8 cellular contexts compared by ENCODE assay signal in genomic region chr1:214551436-214552173, GRCh38. TPM values are rescaled to one million over a fixed set of nuclear protein-coding genes. Genes with fewer than 3 reads are reported as not detected.
DNase-seq lines count a peak whose midpoint lies in the region; ATAC-seq and TF ChIP-seq lines count a peak whose summit lies in the region.

Gene PTPN14, minus strand, starts transcription at chr1:214551602. Its CDS starts 86,799 bp downstream, at chr1:214464803.

- H3K27me3 ChIP-seq in BLaER1: peaks cover 34% of the 10 kb centered on the region
- H3K27me3 ChIP-seq in neuron (ENCODE audit: insufficient read depth, low read length): no peaks in the 10 kb centered on the region

- TF ChIP-seq CTCF in glutamatergic neuron (IDR thresholded peaks at IDR 0.05; ENCODE audit: partially characterized antibody, unreplicated experiment): no peak

- no peaks in the 10 kb centered on the region for H4K20me1 ChIP-seq in BLaER1

- H3K9me3 ChIP-seq in BLaER1 (no peaks in the 10 kb centered on the region), neuron (ENCODE audit: low read length) (no peaks in the 10 kb centered on the region)

- peak within 1 kb of the TSS; percentile 73 for H3K9ac ChIP-seq in BLaER1

- peak; percentile 58 for TF ChIP-seq POLR2A in GM18951 (IDR thresholded peaks at IDR 0.05; ENCODE audit: extremely low read depth, insufficient read depth, insufficient read length)

- peak within 1 kb of the TSS; percentile 91 for H3K4me2 ChIP-seq in BLaER1

- H2AFZ ChIP-seq in neuron (ENCODE audit: low read depth, low read length): peak within 1 kb of the TSS; percentile 100

- H3K4me1 ChIP-seq in BLaER1 (0 out of 2 replicates have a peak, but pooled peaks cover 9% of the 10 kb centered on the region), neuron (ENCODE audit: insufficient read depth, low read length) (peaks cover 29% of the 10 kb centered on the region)

- DNase-seq in NCI-H1092 (lab: John Stamatoyannopoulos, UW) (peak; percentile 23), glutamatergic neuron (peak; percentile 66)
- peak; percentile 7 for DNase-seq in activated naive CD8-positive, alpha-beta T cell treated with anti-CD3 and anti-CD28 coated beads, Interleukin-2, amount 50 U/mL, for 24 hours
- no peak for DNase-seq in stimulated activated CD4-positive, alpha-beta T cell treated with anti-CD3 and anti-CD28 coated beads, Interleukin-1b, Interleukin-23, amount 100 ng/mL, for 48 hours

- in situ Hi-C loops in GM18951 (cut with MboI; ENCODE audit: low sequenced_read_pairs, unreplicated experiment): no loop called here

- 0 out of 2 replicates have a peak within 1 kb of the TSS, but pooled peaks have one; percentile 4 for H3K27ac ChIP-seq in BLaER1

- H3K36me3 ChIP-seq in BLaER1 (no peaks in the 10 kb centered on the region), neuron (ENCODE audit: insufficient read depth, low read length) (no peaks in the 10 kb centered on the region)

- peak; percentile 8 for ATAC-seq in activated naive CD8-positive, alpha-beta T cell treated with anti-CD3 and anti-CD28 coated beads, Interleukin-2, amount 50 U/mL, for 24 hours
- ATAC-seq in HG02642 (IDR thresholded peaks at IDR 0.05; ENCODE audit: poor library complexity, unreplicated experiment): no peak

- peaks cover 60% of the 10 kb centered on the region for H3K27me3 Mint-ChIP-seq in activated naive CD8-positive, alpha-beta T cell treated with anti-CD3 and anti-CD28 coated beads, Interleukin-2, amount 50 U/mL, for 24 hours
- peaks cover 5% of the 10 kb centered on the region for H3K27me3 Mint-ChIP-seq in glutamatergic neuron (ENCODE audit: unreplicated experiment)

- no peak within 1 kb of the TSS for H3K27ac Mint-ChIP-seq in activated naive CD8-positive, alpha-beta T cell treated with anti-CD3 and anti-CD28 coated beads, Interleukin-2, amount 50 U/mL, for 24 hours
- no peak within 1 kb of the TSS for H3K27ac Mint-ChIP-seq in glutamatergic neuron (ENCODE audit: unreplicated experiment)

- peak within 1 kb of the TSS; percentile 76 for H3K4me3 ChIP-seq in BLaER1
- H3K4me3 ChIP-seq in neuron (ENCODE audit: low read length): peak within 1 kb of the TSS; percentile 74

- H3K36me3 Mint-ChIP-seq in activated naive CD8-positive, alpha-beta T cell treated with anti-CD3 and anti-CD28 coated beads, Interleukin-2, amount 50 U/mL, for 24 hours (ENCODE audit: low read depth): no peaks in the 10 kb centered on the region
- no peaks in the 10 kb centered on the region for H3K36me3 Mint-ChIP-seq in glutamatergic neuron (ENCODE audit: unreplicated experiment)

- H3K4me3 Mint-ChIP-seq in activated naive CD8-positive, alpha-beta T cell treated with anti-CD3 and anti-CD28 coated beads, Interleukin-2, amount 50 U/mL, for 24 hours: peak within 1 kb of the TSS; percentile 73
- H3K4me3 Mint-ChIP-seq in glutamatergic neuron (ENCODE audit: unreplicated experiment): peak within 1 kb of the TSS; percentile 93

- peaks cover 9% of the 10 kb centered on the region for H3K4me1 Mint-ChIP-seq in activated naive CD8-positive, alpha-beta T cell treated with anti-CD3 and anti-CD28 coated beads, Interleukin-2, amount 50 U/mL, for 24 hours
- H3K4me1 Mint-ChIP-seq in glutamatergic neuron (ENCODE audit: low read depth, unreplicated experiment): peaks cover 19% of the 10 kb centered on the region

- H3K9me3 Mint-ChIP-seq in activated naive CD8-positive, alpha-beta T cell treated with anti-CD3 and anti-CD28 coated beads, Interleukin-2, amount 50 U/mL, for 24 hours: no peaks in the 10 kb centered on the region
- peaks cover 2% of the 10 kb centered on the region for H3K9me3 Mint-ChIP-seq in glutamatergic neuron (ENCODE audit: unreplicated experiment)

RNA-seq across cellular contexts. Expression of gene PTPN14, which starts in this region (rescaled TPM):
- 1.7 TPM for total RNA-seq in glutamatergic neuron (ENCODE audit: unreplicated experiment)
